In the genomic region with DNA sequence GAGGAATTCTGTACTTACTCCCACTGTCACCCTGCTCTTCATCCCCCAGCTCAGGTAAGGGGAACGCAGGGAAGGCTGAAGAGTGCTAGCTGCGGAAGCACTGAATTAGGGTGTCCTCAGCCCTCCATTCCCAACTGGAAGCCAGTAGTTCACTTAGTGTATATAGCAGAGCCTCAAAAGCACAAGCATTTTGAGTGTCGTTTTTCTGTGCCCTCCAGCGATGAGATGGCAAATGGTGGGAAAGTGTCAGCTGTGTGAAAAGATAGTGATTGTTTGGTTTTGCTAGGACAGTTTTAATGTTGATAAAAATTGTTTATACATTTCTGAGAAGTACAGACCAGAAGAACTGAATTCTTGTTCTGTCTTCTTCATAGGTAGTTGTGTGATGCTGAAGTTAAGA, we compare ENCODE assay signal across 13 cellular contexts.
"Had no signal": no experiment of that assay in that cellular context is flagged by ENCODE, and none has a peak within 500 bp of the region (broad histone marks: within the 10 kb centered on the region; RNA-seq: fewer than 3 reads in every experiment).

No MANE protein-coding gene starts in this region.

- H3K27ac Mint-ChIP-seq: activated CD4-positive, alpha-beta T cell treated with anti-CD3 and anti-CD28 coated beads for 36 hours; activated T-helper 1 cell treated with anti-CD3 and anti-CD28 coated beads, Interleukin-12 subunit alpha, Interleukin-12 subunit beta, Interleukin-2, Interleukin-4 antibody, amounts not matched to agents 30 ng/mL and 10 ng/mL and 1 ng/mL, durations not matched to agents 14 hours and 24 hours and 36 hours; mesothelial cell of epicardium had no signal

- DNase-seq: activated CD4-positive, alpha-beta T cell treated with anti-CD3 and anti-CD28 coated beads for 36 hours; activated CD8-positive, alpha-beta memory T cell treated with anti-CD3 and anti-CD28 coated beads, Interleukin-2, amount 50 U/mL, for 48 hours; activated naive CD4-positive, alpha-beta T cell; effector memory CD4-positive, alpha-beta T cell; lower lobe of right lung; SIG-M5; stimulated activated CD4-positive, alpha-beta T cell treated with anti-CD3 and anti-CD28 coated beads, Interleukin-12 subunit alpha, Interleukin-12 subunit beta, amount 100 ng/mL, for 4 hours had no signal

- ATAC-seq: activated CD4-positive, alpha-beta T cell treated with anti-CD3 and anti-CD28 coated beads for 36 hours; stimulated activated memory B cell treated with anti-CD40 and anti-IgM and Interleukin-4, amounts not matched to agents 10 μg/mL and 1 μg/mL and 100 μg/mL, for 72 hours had no signal

- H3K27ac ChIP-seq: foreskin keratinocyte, lower lobe of right lung had no signal

- H3K4me1 ChIP-seq: foreskin keratinocyte, lower lobe of right lung had no signal

- H3K9me3 ChIP-seq: lower lobe of right lung had no signal

- H3K27me3 ChIP-seq: foreskin keratinocyte had no signal

- H3K4me3 Mint-ChIP-seq: activated CD4-positive, alpha-beta T cell treated with anti-CD3 and anti-CD28 coated beads for 36 hours; activated T-helper 1 cell treated with anti-CD3 and anti-CD28 coated beads, Interleukin-12 subunit alpha, Interleukin-12 subunit beta, Interleukin-2, Interleukin-4 antibody, amounts not matched to agents 30 ng/mL and 10 ng/mL and 1 ng/mL, durations not matched to agents 14 hours and 24 hours and 36 hours; central memory CD8-positive, alpha-beta T cell; mesothelial cell of epicardium; neural crest cell; stimulated activated memory B cell treated with anti-CD40 and anti-IgM and Interleukin-4, amounts not matched to agents 10 μg/mL and 1 μg/mL and 100 μg/mL, for 72 hours had no signal

- H3K9me3 Mint-ChIP-seq: activated T-helper 1 cell treated with anti-CD3 and anti-CD28 coated beads, Interleukin-12 subunit alpha, Interleukin-12 subunit beta, Interleukin-2, Interleukin-4 antibody, amounts not matched to agents 30 ng/mL and 10 ng/mL and 1 ng/mL, durations not matched to agents 14 hours and 24 hours and 36 hours; central memory CD8-positive, alpha-beta T cell; mesothelial cell of epicardium; neural crest cell; stimulated activated memory B cell treated with anti-CD40 and anti-IgM and Interleukin-4, amounts not matched to agents 10 μg/mL and 1 μg/mL and 100 μg/mL, for 72 hours had no signal

- H3K27me3 Mint-ChIP-seq: activated CD4-positive, alpha-beta T cell treated with anti-CD3 and anti-CD28 coated beads for 36 hours; central memory CD8-positive, alpha-beta T cell; stimulated activated memory B cell treated with anti-CD40 and anti-IgM and Interleukin-4, amounts not matched to agents 10 μg/mL and 1 μg/mL and 100 μg/mL, for 72 hours had no signal

- H3K4me3 ChIP-seq: lower lobe of right lung had no signal
